ENCODE assay signal across 17 cellular contexts in genomic region chr2:3186766-3187165, GRCh38.
"Had no signal": no experiment of that assay in that cellular context is flagged by ENCODE, and none has a peak within 500 bp of the region (broad histone marks: within the 10 kb centered on the region; RNA-seq: fewer than 3 reads in every experiment).

No MANE protein-coding gene starts in this region.

- H3K27me3 Mint-ChIP-seq: activated naive CD8-positive, alpha-beta T cell treated with anti-CD3 and anti-CD28 coated beads for 36 hours; naive thymus-derived CD4-positive, alpha-beta T cell had no signal

- H3K9me3 ChIP-seq: body of pancreas, sigmoid colon, tibial artery had no signal

- ATAC-seq: body of pancreas; naive thymus-derived CD4-positive, alpha-beta T cell had no signal

- H3K27me3 ChIP-seq: body of pancreas, sigmoid colon, tibial artery had no signal

- DNase-seq: activated CD4-positive, alpha-beta T cell treated with anti-CD3 and anti-CD28 coated beads, Interleukin-2, amount 50 U/mL, for 48 hours; activated naive CD4-positive, alpha-beta T cell; activated naive CD8-positive, alpha-beta T cell treated with anti-CD3 and anti-CD28 coated beads for 36 hours; activated T-cell treated with anti-CD3 and anti-CD28 coated beads for 4 hours; amniotic stem cell; body of pancreas; caudate nucleus; immature natural killer cell; mesendoderm; naive thymus-derived CD4-positive, alpha-beta T cell; sigmoid colon; stimulated activated CD4-positive, alpha-beta T cell treated with anti-CD3 and anti-CD28 coated beads, Interleukin-4, amount 100 ng/mL, for 4 hours; stimulated activated naive CD4-positive, alpha-beta T cell; substantia nigra; T-helper 2 cell; tibial artery had no signal

- H3K4me3 Mint-ChIP-seq: activated naive CD8-positive, alpha-beta T cell treated with anti-CD3 and anti-CD28 coated beads for 36 hours; immature natural killer cell; naive thymus-derived CD4-positive, alpha-beta T cell had no signal

- H3K27ac Mint-ChIP-seq: activated naive CD8-positive, alpha-beta T cell treated with anti-CD3 and anti-CD28 coated beads for 36 hours had no signal

- H3K4me3 ChIP-seq: body of pancreas, sigmoid colon, tibial artery had no signal

- H3K9me3 Mint-ChIP-seq: activated naive CD8-positive, alpha-beta T cell treated with anti-CD3 and anti-CD28 coated beads for 36 hours; immature natural killer cell; naive thymus-derived CD4-positive, alpha-beta T cell had no signal

- H3K4me1 ChIP-seq: body of pancreas, sigmoid colon, tibial artery had no signal

- H3K4me1 Mint-ChIP-seq: activated naive CD8-positive, alpha-beta T cell treated with anti-CD3 and anti-CD28 coated beads for 36 hours; immature natural killer cell had no signal

- H3K27ac ChIP-seq: body of pancreas, sigmoid colon, tibial artery, VCaP had no signal
